In genomic region chr16:14362774-14363371, GRCh38 we compare ENCODE assay signal across 13 cellular contexts.
A peak's percentile ranks its signal among the peaks of the same experiment; 100 is the strongest.
DNase-seq lines count a peak whose midpoint lies in the region; ATAC-seq and TF ChIP-seq lines count a peak whose summit lies in the region.
"Had no signal": no experiment of that assay in that cellular context is flagged by ENCODE, and none has a peak within 500 bp of the region (broad histone marks: within the 10 kb centered on the region; RNA-seq: fewer than 3 reads in every experiment).

No MANE protein-coding gene starts in this region.

- H3K9me2 ChIP-seq in SK-N-SH, result no peaks in the 10 kb centered on the region

- no peak for ATAC-seq in GM19395 (IDR thresholded peaks at IDR 0.05; ENCODE audit: unreplicated experiment)

- CTCF ChIA-PET in SK-N-SH (lab: Yijun Ruan, JAX), result no interaction called here

- H2AFZ ChIP-seq in SK-N-SH (ENCODE audit: low read depth), result peak overlapping the region; percentile 56; the same call in 1 of the 2 replicates

- H3K27me3 ChIP-seq in BLaER1 (no peaks in the 10 kb centered on the region), SK-N-SH (ENCODE audit: insufficient read depth) (no peaks in the 10 kb centered on the region), skeletal muscle tissue (ENCODE audit: control insufficient read depth in 3 of 3, insufficient read depth in 3 of 3, low read length in 3 of 3) (no peaks in the 10 kb centered on the region), testis (no peaks in the 10 kb centered on the region)
- H3K27me3 ChIP-seq in effector memory CD4-positive, alpha-beta T cell (replicated peaks; ENCODE audit: control insufficient read depth, insufficient read depth, low read length, poor library complexity, severe bottlenecking), result no peaks in the 10 kb centered on the region
- H3K27me3 ChIP-seq: cardiac muscle cell had no signal

- H3K9me3 ChIP-seq in BLaER1 (no peaks in the 10 kb centered on the region), SK-N-SH (no peaks in the 10 kb centered on the region), skeletal muscle tissue (ENCODE audit: control insufficient read depth in 3 of 3, low read length in 3 of 3) (no peaks in the 10 kb centered on the region), testis (no peaks in the 10 kb centered on the region)
- H3K9me3 ChIP-seq in effector memory CD4-positive, alpha-beta T cell (ENCODE audit: control insufficient read depth, low read length), result no peaks in the 10 kb centered on the region

- intact Hi-C loops in testis (cut with DNase I; ENCODE audit: low total_unique reads), result no loop called here

- H3K9ac ChIP-seq in BLaER1, result peak overlapping the region; percentile 16; the same call in 1 of the 2 replicates
- H3K9ac ChIP-seq in SK-N-SH, result no peak overlapping the region
- peak overlapping the region; percentile 51 to 77 (median 58) for H3K9ac ChIP-seq in skeletal muscle tissue (ENCODE audit: low read depth in 1 of 3, low read length in 3 of 3)

- WGBS in SK-N-SH (ENCODE audit: low lambda C conversion rate), result 53% methylated on average over 15 of the region's 20 CpGs
- WGBS in testis, 2 donors, result 41 to 66% methylated on average over 16 to 20 of the region's 20 CpGs

- H3K4me3 ChIP-seq in BLaER1 (no peak overlapping the region), SK-N-SH (ENCODE audit: low read depth in 2 of 2, low read length in 1 of 2) (no peak overlapping the region), fibroblast of villous mesenchyme (ENCODE audit: low read depth, low read length) (no peak overlapping the region), skeletal muscle tissue (ENCODE audit: low read length in 3 of 3) (peak overlapping the region; percentile 50 to 57 (median 54)), testis (no peak overlapping the region)
- H3K4me3 ChIP-seq in effector memory CD4-positive, alpha-beta T cell (ENCODE audit: insufficient read depth, low read depth, low read length, poor library complexity, severe bottlenecking), result no peak overlapping the region
- H3K4me3 ChIP-seq: cardiac muscle cell, skin epidermis had no signal

- TF ChIP-seq POLR2A in testis (IDR thresholded peaks at IDR 0.05), result no peak

- H4K20me1 ChIP-seq in BLaER1 (no peaks in the 10 kb centered on the region), SK-N-SH (ENCODE audit: insufficient read depth) (no peaks in the 10 kb centered on the region)

- no peaks in the 10 kb centered on the region for H3F3A ChIP-seq in SK-N-SH (replicated peaks; ENCODE audit: insufficient read depth)

- TF ChIP-seq EP300 in SK-N-SH (IDR thresholded peaks at IDR 0.05; ENCODE audit: borderline replicate concordance in 1 of 2, low read depth in 1 of 2, low read length in 1 of 2), result no peak

- H3K4me2 ChIP-seq in BLaER1 (peak overlapping the region; percentile 90), SK-N-SH (peak overlapping the region; percentile 43; the same call in 1 of the 2 replicates)

- no peak for TF ChIP-seq RAD21 in SK-N-SH (IDR thresholded peaks at IDR 0.05; ENCODE audit: low read length)

- H3K79me2 ChIP-seq in SK-N-SH (ENCODE audit: insufficient read depth), result no peaks in the 10 kb centered on the region

- DNase-seq in SK-N-SH (no peak), fibroblast of villous mesenchyme (ENCODE audit: low read depth) (peak; percentile 34), NCI-H2107 treated with DMSO at 0.1 percent for 48 hours (lab: John Stamatoyannopoulos, UW; ENCODE audit: unreplicated experiment) (no peak), testis (no peak)
- no peak for DNase-seq in effector memory CD4-positive, alpha-beta T cell
- DNase-seq: activated gamma-delta T cell; CD8-positive, alpha-beta memory T cell; immature natural killer cell had no signal

- peaks cover 89% of the 10 kb centered on the region for H3K4me1 ChIP-seq in BLaER1
- H3K4me1 ChIP-seq in SK-N-SH (ENCODE audit: control insufficient read depth in 1 of 2, insufficient read depth in 2 of 2, low read depth in 1 of 2, low read length in 1 of 2), result no peaks in the 10 kb centered on the region
- H3K4me1 ChIP-seq in skeletal muscle tissue (ENCODE audit: control insufficient read depth in 3 of 3, insufficient read depth in 3 of 3, low read length in 3 of 3), result peaks cover 0 to 13% (median 12%) of the 10 kb centered on the region in 3 donors
- H3K4me1 ChIP-seq in effector memory CD4-positive, alpha-beta T cell (ENCODE audit: control insufficient read depth, insufficient read depth, low read length, poor library complexity, severe bottlenecking), result no peaks in the 10 kb centered on the region
- no peaks in the 10 kb centered on the region for H3K4me1 ChIP-seq in testis

- H3K27ac ChIP-seq in BLaER1, result peak overlapping the region; percentile 11; the same call in 1 of the 2 replicates
- H3K27ac ChIP-seq in SK-N-SH (ENCODE audit: low read depth in 2 of 2, low read length in 1 of 2), result no peak overlapping the region
- H3K27ac ChIP-seq in skeletal muscle tissue (ENCODE audit: low read depth, low read length), result peak overlapping the region; percentile 72
- no peak overlapping the region for H3K27ac ChIP-seq in effector memory CD4-positive, alpha-beta T cell (ENCODE audit: insufficient read depth, low read length, poor library complexity, severe bottlenecking)
- no peak overlapping the region for H3K27ac ChIP-seq in testis
- H3K27ac ChIP-seq: cardiac muscle cell had no signal

- POLR2A ChIA-PET in SK-N-SH (lab: Yijun Ruan, JAX), result no interaction called here

- H3K36me3 ChIP-seq in BLaER1 (no peaks in the 10 kb centered on the region), SK-N-SH (replicated peaks in 1 of 2; ENCODE audit: control insufficient read depth in 1 of 2, insufficient read depth in 2 of 2, low read length in 1 of 2) (no peaks in the 10 kb centered on the region), skeletal muscle tissue (ENCODE audit: control insufficient read depth in 3 of 3, insufficient read depth in 3 of 3, low read length in 3 of 3) (no peaks in the 10 kb centered on the region), testis (ENCODE audit: low read depth, missing control alignments) (no peaks in the 10 kb centered on the region)
- H3K36me3 ChIP-seq in effector memory CD4-positive, alpha-beta T cell (ENCODE audit: control insufficient read depth, insufficient read depth, low read length), result no peaks in the 10 kb centered on the region
- H3K36me3 ChIP-seq: cardiac muscle cell had no signal

- TF ChIP-seq CTCF in SK-N-SH (IDR thresholded peaks at IDR 0.05) (no peak), fibroblast of villous mesenchyme (IDR thresholded peaks at IDR 0.05; ENCODE audit: insufficient read depth, low read depth, low read length) (no peak), testis (IDR thresholded peaks at IDR 0.05) (no peak)

TF ChIP-seq in SK-N-SH, 30 proteins besides CTCF, POLR2A, EP300 and RAD21:
- 0 out of 2 replicates have a peak, but pooled peaks have one; percentile 3 for TF ChIP-seq FOSL2 (IDR thresholded peaks at IDR 0.05; ENCODE audit: borderline replicate concordance, low read depth)
- TF ChIP-seq SIN3A (IDR thresholded peaks at IDR 0.05; ENCODE audit: borderline replicate concordance, low read depth, low read length), result no peak

Comparison
In these comparisons a context has a peak if more than half of its experiments do, and no peak if none do; other contexts are left out.
1. H3K27ac ChIP-seq: peak in BLaER1 (single experiment) and skeletal muscle tissue (single experiment); none in SK-N-SH (0 of 2), effector memory CD4-positive, alpha-beta T cell (single experiment) and testis (0 of 2).
2. H3K4me3 ChIP-seq: peak in skeletal muscle tissue (3 of 3); none in BLaER1 (single experiment), SK-N-SH (0 of 2), fibroblast of villous mesenchyme (single experiment), effector memory CD4-positive, alpha-beta T cell (single experiment) and testis (0 of 2).